27 cellular contexts compared by ENCODE assay signal in genomic region chr1:16607433-16607851, GRCh38. TPM values are rescaled to one million over a fixed set of nuclear protein-coding genes. Genes with fewer than 3 reads are reported as not detected.
DNase-seq lines count a peak whose midpoint lies in the region; TF ChIP-seq lines count a peak whose summit lies in the region.
"Had no signal": no experiment of that assay in that cellular context is flagged by ENCODE, and none has a peak within 500 bp of the region (broad histone marks: within the 10 kb centered on the region; RNA-seq: fewer than 3 reads in every experiment).

No MANE protein-coding gene starts in this region.

- H3K9me3 Mint-ChIP-seq in activated naive CD8-positive, alpha-beta T cell treated with anti-CD3 and anti-CD28 coated beads for 36 hours: no peaks in the 10 kb centered on the region
- H3K9me3 Mint-ChIP-seq: activated B cell treated with CpG ODN at 0.5 μM for 24 hours; CD4-positive, alpha-beta T cell; stimulated activated naive CD8-positive, alpha-beta T cell treated with anti-CD3 and anti-CD28 coated beads, Interleukin-15, Interleukin-2, amounts not matched to agents 100 ng/mL and 50 ng/mL, for 24 hours had no signal

- H3K36me3 Mint-ChIP-seq in activated naive CD8-positive, alpha-beta T cell treated with anti-CD3 and anti-CD28 coated beads for 36 hours: no peaks in the 10 kb centered on the region
- H3K36me3 Mint-ChIP-seq: activated CD8-positive, alpha-beta memory T cell treated with anti-CD3 and anti-CD28 coated beads, Interleukin-2, amount 10 ng/mL, durations not matched to agents 7 days and 5 days had no signal

- peaks cover 0 to 33% of the 10 kb centered on the region in 2 donors for H3K36me3 ChIP-seq in adrenal gland (replicated peaks in 1 of 2)
- H3K36me3 ChIP-seq: neutrophil had no signal

- no peaks in the 10 kb centered on the region for H3K27me3 ChIP-seq in adrenal gland
- H3K27me3 ChIP-seq: esophagus squamous epithelium, MG63, upper lobe of left lung had no signal

- no peak overlapping the region for H3K4me3 ChIP-seq in adrenal gland
- H3K4me3 ChIP-seq: esophagus squamous epithelium, MG63, SK-N-MC, upper lobe of left lung had no signal

- H3K27me3 Mint-ChIP-seq in activated naive CD8-positive, alpha-beta T cell treated with anti-CD3 and anti-CD28 coated beads for 36 hours: no peaks in the 10 kb centered on the region
- H3K27me3 Mint-ChIP-seq: activated B cell treated with CpG ODN at 0.5 μM for 24 hours; activated CD8-positive, alpha-beta memory T cell treated with anti-CD3 and anti-CD28 coated beads, Interleukin-2, amount 10 ng/mL, durations not matched to agents 7 days and 5 days; CD4-positive, alpha-beta T cell; stimulated activated naive CD8-positive, alpha-beta T cell treated with anti-CD3 and anti-CD28 coated beads, Interleukin-15, Interleukin-2, amounts not matched to agents 100 ng/mL and 50 ng/mL, for 24 hours had no signal

- H3K27ac Mint-ChIP-seq in activated naive CD8-positive, alpha-beta T cell treated with anti-CD3 and anti-CD28 coated beads for 36 hours: no peak overlapping the region
- H3K27ac Mint-ChIP-seq: activated B cell treated with CpG ODN at 0.5 μM for 24 hours; activated CD8-positive, alpha-beta memory T cell treated with anti-CD3 and anti-CD28 coated beads, Interleukin-2, amount 10 ng/mL, durations not matched to agents 7 days and 5 days; CD4-positive, alpha-beta T cell; stimulated activated naive CD8-positive, alpha-beta T cell treated with anti-CD3 and anti-CD28 coated beads, Interleukin-15, Interleukin-2, amounts not matched to agents 100 ng/mL and 50 ng/mL, for 24 hours had no signal

- no peaks in the 10 kb centered on the region for H3K4me1 Mint-ChIP-seq in activated naive CD8-positive, alpha-beta T cell treated with anti-CD3 and anti-CD28 coated beads for 36 hours
- H3K4me1 Mint-ChIP-seq: activated B cell treated with CpG ODN at 0.5 μM for 24 hours had no signal

- no peak for TF ChIP-seq CTCF in adrenal gland (IDR thresholded peaks at IDR 0.05)

- peaks cover 23 to 37% of the 10 kb centered on the region in 2 donors for H3K4me1 ChIP-seq in adrenal gland (replicated peaks in 1 of 2)

- WGBS in adrenal gland, 4 donors: 86 to 92% (median 90%) methylated on average over 2 of the region's 2 CpGs

- no peak overlapping the region for H3K4me3 Mint-ChIP-seq in activated naive CD8-positive, alpha-beta T cell treated with anti-CD3 and anti-CD28 coated beads for 36 hours
- H3K4me3 Mint-ChIP-seq: activated B cell treated with CpG ODN at 0.5 μM for 24 hours; activated CD8-positive, alpha-beta memory T cell treated with anti-CD3 and anti-CD28 coated beads, Interleukin-2, amount 10 ng/mL, durations not matched to agents 7 days and 5 days; CD4-positive, alpha-beta T cell; stimulated activated naive CD8-positive, alpha-beta T cell treated with anti-CD3 and anti-CD28 coated beads, Interleukin-15, Interleukin-2, amounts not matched to agents 100 ng/mL and 50 ng/mL, for 24 hours had no signal

- peak; percentile 59 for DNase-seq in activated CD8-positive, alpha-beta memory T cell treated with anti-CD3 and anti-CD28 coated beads, Interleukin-2, amount 50 U/mL, for 48 hours
- DNase-seq in activated CD8-positive, alpha-beta memory T cell treated with anti-CD3 and anti-CD28 coated beads, Interleukin-2, amount 50 U/mL, for 4 hours: no peak
- DNase-seq in adrenal gland (peak in 4 of 7 donors; percentile 22 to 35 (median 28)), mesenteric fat pad (ENCODE audit: low spot score) (peak; percentile 90), ureter (ENCODE audit: low spot score) (peak; percentile 51), NCI-H1436 treated with DMSO at 0.1 percent for 48 hours (lab: John Stamatoyannopoulos, UW) (no peak), COR-L47 (lab: John Stamatoyannopoulos, UW) (no peak)
- DNase-seq in activated naive CD8-positive, alpha-beta T cell treated with anti-CD3 and anti-CD28 coated beads for 36 hours: no peak
- DNase-seq: ACHN; activated B cell treated with CpG ODN at 0.5 μM for 24 hours; activated CD8-positive, alpha-beta memory T cell treated with anti-CD3 and anti-CD28 coated beads, Interleukin-2, amount 10 ng/mL, durations not matched to agents 7 days and 5 days; activated gamma-delta T cell treated with Interleukin-2 at 50 U/mL for 16 hours; amygdala; central memory CD4-positive, alpha-beta T cell; DMS79; effector memory CD4-positive, alpha-beta T cell; esophagus squamous epithelium; H7; left cardiac atrium; MG63; NCI-H1694; NCI-H82 had no signal

- TF ChIP-seq POLR2A in adrenal gland (IDR thresholded peaks at IDR 0.05): no peak

- H3K9me3 ChIP-seq in adrenal gland (replicated peaks in 1 of 3): no peaks in the 10 kb centered on the region
- H3K9me3 ChIP-seq: esophagus squamous epithelium, MG63, neutrophil, upper lobe of left lung had no signal

- peak overlapping the region in 3 of 5 donors; percentile 41 to 69 (median 68) for H3K27ac ChIP-seq in adrenal gland
- H3K27ac ChIP-seq: esophagus squamous epithelium, neutrophil, SK-N-MC, upper lobe of left lung had no signal

- intact Hi-C loops in adrenal gland (cut with DNase I): no loop called here

RNA-seq across cellular contexts. Expression of gene NBPF1, which starts 5.9 kb away (rescaled TPM):
- 100 to 1,000 TPM in 4 of 8 donors, 10 to 100 TPM in 4; 46.4 to 205 (median 111) TPM for total RNA-seq in adrenal gland
- 100 to 1,000 TPM in 1 of 3 donors, 10 to 100 TPM in 1, 1 to 10 TPM in 1; 7.9 to 185 (median 25.8) TPM for polyA plus RNA-seq in adrenal gland
- total RNA-seq in mesenteric fat pad: 25.8 TPM
- total RNA-seq in ureter: 61.9 TPM
- 1 to 10 TPM; 5.5 to 5.6 TPM for total RNA-seq in activated naive CD8-positive, alpha-beta T cell treated with anti-CD3 and anti-CD28 coated beads for 36 hours

RNA-seq across cellular contexts. Expression of gene RNU1-3, which starts 59.3 kb away (rescaled TPM):
- total RNA-seq in adrenal gland (1,000 to 10,000 TPM in 3 of 8 donors, 100 to 1,000 TPM in 1, under 1 TPM in 3, not detected in 1; under 0.01 to 2,119 (median 890) TPM), mesenteric fat pad (6,165 TPM), ureter (1,626 TPM)
- polyA plus RNA-seq in adrenal gland: not detected
- total RNA-seq in activated naive CD8-positive, alpha-beta T cell treated with anti-CD3 and anti-CD28 coated beads for 36 hours: 100 to 1,000 TPM; 874 to 961 TPM

Comparison
In these comparisons a context has a peak if more than half of its experiments do, and no peak if none do; other contexts are left out.
1. DNase-seq: peak in activated CD8-positive, alpha-beta memory T cell treated with anti-CD3 and anti-CD28 coated beads, Interleukin-2, amount 50 U/mL, for 48 hours (single experiment), adrenal gland (4 of 7), mesenteric fat pad (single experiment) and ureter (single experiment); none in activated CD8-positive, alpha-beta memory T cell treated with anti-CD3 and anti-CD28 coated beads, Interleukin-2, amount 50 U/mL, for 4 hours (single experiment), activated naive CD8-positive, alpha-beta T cell treated with anti-CD3 and anti-CD28 coated beads for 36 hours (single experiment), NCI-H1436 treated with DMSO at 0.1 percent for 48 hours (single experiment) and COR-L47 (single experiment).